1 cellular context compared by ENCODE assay signal in the genomic region with DNA sequence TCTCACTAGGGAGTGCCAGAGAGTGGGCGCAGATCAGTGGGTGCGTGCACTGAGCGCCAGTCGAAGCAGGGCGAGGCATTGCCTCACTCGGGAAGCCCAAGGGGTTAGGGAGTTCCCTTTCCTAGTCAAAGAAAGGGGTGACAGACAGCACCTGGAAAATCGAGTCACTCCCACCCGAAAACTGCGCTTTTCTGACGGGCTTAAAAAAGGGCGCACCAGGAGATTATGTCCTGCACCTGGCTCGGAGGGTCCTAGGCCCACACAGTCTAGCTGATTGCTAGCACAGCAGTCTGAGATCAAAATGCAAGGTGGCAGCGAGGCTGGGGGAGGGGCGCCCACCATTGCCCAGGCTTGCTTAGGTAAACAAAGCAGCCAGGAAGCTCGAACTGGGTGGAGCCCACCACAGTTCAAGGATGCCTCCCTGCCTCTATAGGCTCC.
TF ChIP-seq lines count a peak whose summit lies in the region.

No MANE protein-coding gene starts in this region.

TF ChIP-seq in H1, 55 proteins besides CTCF, POLR2A, EP300 and RAD21:
- TF ChIP-seq RBBP5 (IDR thresholded peaks at IDR 0.05; ENCODE audit: borderline replicate concordance, low read depth, low read length): peak; percentile 67; the same call in 1 of the 2 replicates
- peak; percentile 22 for TF ChIP-seq ASH2L (IDR thresholded peaks at IDR 0.05; ENCODE audit: low read length)
